7 cellular contexts compared by ENCODE assay signal in genomic region chr1:84573481-84573966, GRCh38. TPM values are rescaled to one million over a fixed set of nuclear protein-coding genes. Genes with fewer than 3 reads are reported as not detected.
DNase-seq lines count a peak whose midpoint lies in the region; ATAC-seq, FAIRE-seq and TF ChIP-seq lines count a peak whose summit lies in the region.

No MANE protein-coding gene starts in this region.

- DNase-seq in PC-9 (no peak), epithelial cell of prostate (ENCODE audit: low read depth, low spot score) (no peak), ovary (no peak), urothelium cell line (ENCODE audit: low spot score) (no peak)
- no peak for DNase-seq in activated effector memory CD4-positive, alpha-beta T cell treated with anti-CD3 and anti-CD28 coated beads, Interleukin-2, amount 50 U/mL, for 16 hours

- peaks cover 26% of the 10 kb centered on the region; the same call in 1 of the 2 replicates for H3K79me2 ChIP-seq in PC-9 (ENCODE audit: low read depth)

- intact Hi-C loops in PC-9 (cut with micrococcal nuclease; ENCODE audit: unreplicated experiment), result loop anchor here (1.0 to 10.0 kb wide), 2 partner anchors 61 to 67 kb away; partner anchors contain the start of genes GNG5 and SPATA1
- intact Hi-C loops in ovary (cut with DNase I), result loop anchor here in 2 of 4 donors (10.0 kb wide), 1 partner anchor 69 kb away; the partner anchor contains the start of genes GNG5 (in 2 of the 2) and SPATA1 (in 2 of the 2)

- TSS peak; percentile 68 for BruUV-seq in PC-9 (replicated peaks; lab: Mats Ljungman, UMichigan)

- TF ChIP-seq CTCF in PC-9 (conservative IDR thresholded peaks at IDR 0.05), result no peak
- no peak for TF ChIP-seq CTCF in ovary (IDR thresholded peaks at IDR 0.05)

- peak overlapping the region; percentile 94 for H3K27ac ChIP-seq in PC-9
- H3K27ac ChIP-seq in epithelial cell of prostate, result peak overlapping the region; percentile 96
- peak overlapping the region in 1 of 2 donors; percentile 91 for H3K27ac ChIP-seq in ovary

- peaks cover 26% of the 10 kb centered on the region for H3K4me1 ChIP-seq in PC-9 (replicated peaks; ENCODE audit: insufficient read depth)
- peaks cover 5% of the 10 kb centered on the region for H3K4me1 ChIP-seq in ovary (ENCODE audit: insufficient read depth)

- H3K4me3 ChIP-seq in PC-9 (peak overlapping the region; percentile 89), ovary (peak overlapping the region; percentile 71)

- no peaks in the 10 kb centered on the region for H3K9me2 ChIP-seq in PC-9 (ENCODE audit: insufficient read depth)

- H3K36me3 ChIP-seq in PC-9 (ENCODE audit: low read depth), result peaks cover 11% of the 10 kb centered on the region
- H3K36me3 ChIP-seq in ovary, result no peaks in the 10 kb centered on the region

- H4K20me1 ChIP-seq in PC-9 (ENCODE audit: insufficient read depth), result no peaks in the 10 kb centered on the region

- H3K9me3 ChIP-seq in PC-9 (ENCODE audit: insufficient read depth, low read depth) (no peaks in the 10 kb centered on the region), ovary (no peaks in the 10 kb centered on the region)

- TF ChIP-seq EP300 in ovary (IDR thresholded peaks at IDR 0.05), result no peak

- WGBS in ovary, 3 donors, result 17 to 21% (median 18%) methylated on average over 5 of the region's 5 CpGs

- no peak for FAIRE-seq in urothelium cell line (lab: Jason Lieb, UNC)

- peak overlapping the region; percentile 90 for H3K4me2 ChIP-seq in PC-9

- H3F3A ChIP-seq in PC-9 (ENCODE audit: insufficient read depth, low read depth), result peaks cover 11% of the 10 kb centered on the region; the same call in 1 of the 2 replicates

- H3K27me3 ChIP-seq in PC-9 (ENCODE audit: insufficient read depth, low read depth) (no peaks in the 10 kb centered on the region), ovary (no peaks in the 10 kb centered on the region)

- peak overlapping the region; percentile 89 for H2AFZ ChIP-seq in PC-9

- ATAC-seq in GM18868 (IDR thresholded peaks at IDR 0.05; ENCODE audit: unreplicated experiment), result peak; percentile 2
- no peak for ATAC-seq in GM18520 (IDR thresholded peaks at IDR 0.05; ENCODE audit: unreplicated experiment)

- CTCF ChIA-PET in PC-9 (lab: Charles Lee), result no interaction called here

- POLR2A ChIA-PET in PC-9 (lab: Charles Lee; ENCODE audit: unreplicated experiment), result interaction anchor here (0.5 to 0.9 kb wide), 7 partner anchors 8 to 1039 kb away, joined by 3 to 14 read pairs (median 4); partner anchors contain the start of genes GNG5, RPF1 and SPATA1

- no peak for TF ChIP-seq POLR2A in ovary (IDR thresholded peaks at IDR 0.05)

RNA-seq across cellular contexts. Expression of gene CTBS, which starts 0.7 kb away (rescaled TPM):
- 17.5 and 20.2 TPM in 2 replicates for total RNA-seq in PC-9 (2021)
- total RNA-seq in ovary, result 10 to 100 TPM in 4 of 7 donors, 1 to 10 TPM in 3; 8.7 to 16.1 (median 11.9) TPM
- 10 to 100 TPM; 10.5 to 27.5 TPM for polyA plus RNA-seq in ovary
